Comparison of ENCODE assay signal across 1 cellular context in the genomic region with DNA sequence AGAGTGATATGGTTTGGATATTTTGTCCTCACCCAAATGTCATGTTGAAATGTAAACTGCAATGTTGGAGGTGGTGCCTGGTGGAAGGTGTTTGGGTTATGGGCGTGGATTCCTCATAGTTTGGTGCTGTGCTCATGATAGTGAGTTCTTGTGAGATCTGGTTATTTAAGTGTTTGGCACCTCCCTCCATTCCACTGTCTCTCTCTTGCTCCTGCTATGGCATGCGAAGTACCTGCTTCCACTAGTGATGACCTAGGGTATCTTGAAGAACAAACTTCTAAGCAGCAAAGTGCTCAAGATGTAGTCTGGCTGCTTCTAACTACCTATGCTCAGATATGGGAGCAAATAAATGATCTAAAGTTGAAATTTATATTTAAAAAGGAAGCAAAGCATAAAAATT.
TF ChIP-seq lines count a peak whose summit lies in the region.

No MANE protein-coding gene starts in this region.

TF ChIP-seq in H1, 55 proteins besides CTCF, POLR2A, EP300 and RAD21 (continued from another document):
- TF ChIP-seq TAF7 (optimal IDR thresholded peaks at IDR 0.05; ENCODE audit: borderline replicate concordance, low read depth, low read length) (no peak), BRCA1 (IDR thresholded peaks at IDR 0.05; ENCODE audit: low read depth, low read length) (no peak), USF2 (IDR thresholded peaks at IDR 0.05; ENCODE audit: low read length) (no peak), NANOG (IDR thresholded peaks at IDR 0.05; ENCODE audit: insufficient read depth, low read depth, low read length, poor library complexity, severe bottlenecking) (no peak), CHD7 (IDR thresholded peaks at IDR 0.05; ENCODE audit: insufficient replicate concordance, low read length) (no peak)
